In the genomic region with DNA sequence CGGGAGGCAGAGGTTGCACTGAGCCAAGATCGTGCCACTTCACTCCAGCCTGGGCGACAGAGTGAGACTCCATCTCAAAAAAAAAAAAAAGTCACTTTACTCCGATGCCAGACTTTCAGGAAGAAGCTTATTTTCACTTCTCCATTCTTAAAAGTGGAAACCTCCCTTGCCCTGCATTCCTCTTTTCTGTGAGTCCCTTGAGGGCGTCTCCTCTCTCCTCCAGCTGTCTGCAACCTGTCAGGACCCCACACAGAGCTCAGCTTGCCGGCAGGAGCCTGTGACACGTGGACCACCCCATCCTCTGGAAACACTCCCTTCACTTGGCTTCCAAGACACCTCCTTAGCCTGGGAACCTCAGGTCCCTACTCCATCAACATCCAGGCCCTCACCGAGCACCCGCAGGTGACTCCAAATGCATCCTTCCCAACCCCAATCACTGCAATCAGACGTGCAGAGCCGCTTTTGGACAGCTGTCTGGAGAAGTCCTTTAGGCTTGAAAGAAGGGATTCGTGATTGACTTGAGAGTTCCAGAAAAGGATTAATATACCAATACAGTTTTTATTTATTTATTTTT, we compare ENCODE assay signal across 15 cellular contexts. TPM values are rescaled to one million over a fixed set of nuclear protein-coding genes. Genes with fewer than 3 reads are reported as not detected.
DNase-seq lines count a peak whose midpoint lies in the region; ATAC-seq and TF ChIP-seq lines count a peak whose summit lies in the region.
"Had no signal": no experiment of that assay in that cellular context is flagged by ENCODE, and none has a peak within 500 bp of the region (broad histone marks: within the 10 kb centered on the region; RNA-seq: fewer than 3 reads in every experiment).

No MANE protein-coding gene starts in this region.

- H3K27ac ChIP-seq in heart right ventricle, result no peak overlapping the region
- H3K27ac ChIP-seq in vagina, result peak overlapping the region; percentile 60
- H3K27ac ChIP-seq: stomach had no signal

- H3K27me3 ChIP-seq in heart right ventricle (no peaks in the 10 kb centered on the region), vagina (no peaks in the 10 kb centered on the region)
- H3K27me3 ChIP-seq: stomach had no signal

- no peaks in the 10 kb centered on the region for H3K36me3 Mint-ChIP-seq in glutamatergic neuron (ENCODE audit: unreplicated experiment)

- no peaks in the 10 kb centered on the region for H3K9me3 ChIP-seq in heart right ventricle
- no peaks in the 10 kb centered on the region for H3K9me3 ChIP-seq in vagina
- H3K9me3 ChIP-seq: stomach had no signal

- ATAC-seq in Right ventricle myocardium superior (ENCODE audit: poor library complexity) (peak; percentile 11), heart right ventricle (no peak), GM21825 (IDR thresholded peaks at IDR 0.05; ENCODE audit: unreplicated experiment) (no peak)

- H3K4me3 Mint-ChIP-seq in glutamatergic neuron (ENCODE audit: unreplicated experiment), result peak overlapping the region; percentile 30
- H3K4me3 Mint-ChIP-seq: activated CD4-positive, alpha-beta memory T cell treated with anti-CD3 and anti-CD28 coated beads, Interleukin-2, amount 10 ng/mL, durations not matched to agents 7 days and 5 days had no signal

- peaks cover 11% of the 10 kb centered on the region for H3K9me3 Mint-ChIP-seq in glutamatergic neuron (ENCODE audit: unreplicated experiment)
- H3K9me3 Mint-ChIP-seq: activated CD4-positive, alpha-beta memory T cell treated with anti-CD3 and anti-CD28 coated beads, Interleukin-2, amount 10 ng/mL, durations not matched to agents 7 days and 5 days had no signal

- no peak for DNase-seq in Right ventricle myocardium superior
- no peak for DNase-seq in heart right ventricle
- DNase-seq in NOMO-1 treated with dmso at 0.1 percent for 144 hours (lab: John Stamatoyannopoulos, UW; ENCODE audit: unreplicated experiment), result peak; percentile 65
- DNase-seq in glutamatergic neuron, result no peak
- no peak for DNase-seq in vagina (ENCODE audit: extremely low spot score in 2 of 2)
- no peak for DNase-seq in foreskin fibroblast
- no peak for DNase-seq in activated CD8-positive, alpha-beta memory T cell treated with anti-CD3 and anti-CD28 coated beads, Interleukin-2, amount 50 U/mL, for 4 hours
- DNase-seq: activated CD4-positive, alpha-beta memory T cell treated with anti-CD3 and anti-CD28 coated beads, Interleukin-2, amount 10 ng/mL, durations not matched to agents 7 days and 5 days; activated effector memory CD4-positive, alpha-beta T cell treated with Interleukin-2 at 50 U/mL for 16 hours; dermis blood vessel endothelial cell; KG1; NCI-H1694 treated with DMSO at 0.1 percent for 48 hours; NCI-H69; stomach had no signal

- no peak overlapping the region for H3K4me3 ChIP-seq in heart right ventricle
- no peak overlapping the region for H3K4me3 ChIP-seq in vagina
- no peak overlapping the region for H3K4me3 ChIP-seq in foreskin fibroblast (ENCODE audit: low read depth in 1 of 2, low read length in 2 of 2)
- H3K4me3 ChIP-seq: stomach had no signal

- peaks cover 0 to 24% (median 5%) of the 10 kb centered on the region in 9 donors for H3K4me1 ChIP-seq in heart right ventricle
- H3K4me1 ChIP-seq in vagina, result peaks cover 19% of the 10 kb centered on the region

- TF ChIP-seq CTCF in heart right ventricle (IDR thresholded peaks at IDR 0.05), result no peak
- TF ChIP-seq CTCF in glutamatergic neuron (IDR thresholded peaks at IDR 0.05; ENCODE audit: partially characterized antibody, unreplicated experiment), result no peak
- TF ChIP-seq CTCF in vagina (IDR thresholded peaks at IDR 0.05), result no peak
- TF ChIP-seq CTCF in foreskin fibroblast (IDR thresholded peaks at IDR 0.05; ENCODE audit: low read depth, low read length), result no peak

- H3K36me3 ChIP-seq in heart right ventricle, result peaks cover 0 to 41% (median 20%) of the 10 kb centered on the region in 9 donors
- H3K36me3 ChIP-seq in vagina, result peaks cover 0 to 24% of the 10 kb centered on the region in 2 donors

- H3K4me1 Mint-ChIP-seq in glutamatergic neuron (ENCODE audit: low read depth, unreplicated experiment), result peaks cover 13% of the 10 kb centered on the region

- WGBS in heart right ventricle, 2 donors, result 77 to 82% methylated on average over 12 of the region's 12 CpGs

- intact Hi-C loops in Right ventricle myocardium superior (cut with DNase I) (no loop called here), heart right ventricle (cut with DNase I) (loop anchor here in 1 of 10 donors (10.0 kb wide), 1 partner anchor 165 kb away; no protein-coding TSS in a partner anchor), vagina (cut with DNase I) (no loop called here)

- TF ChIP-seq POLR2A in vagina (IDR thresholded peaks at IDR 0.05), result no peak

- H3K27me3 Mint-ChIP-seq in glutamatergic neuron (ENCODE audit: unreplicated experiment), result peaks cover 11% of the 10 kb centered on the region
- H3K27me3 Mint-ChIP-seq: activated CD4-positive, alpha-beta memory T cell treated with anti-CD3 and anti-CD28 coated beads, Interleukin-2, amount 10 ng/mL, durations not matched to agents 7 days and 5 days had no signal

- H3K27ac Mint-ChIP-seq in glutamatergic neuron (ENCODE audit: unreplicated experiment), result no peak overlapping the region
- H3K27ac Mint-ChIP-seq: activated CD4-positive, alpha-beta memory T cell treated with anti-CD3 and anti-CD28 coated beads, Interleukin-2, amount 10 ng/mL, durations not matched to agents 7 days and 5 days had no signal

RNA-seq across cellular contexts. Expression of a gene that starts 34.3 kb away (rescaled TPM):
- 14.2 TPM for total RNA-seq in Right ventricle myocardium superior
- total RNA-seq in heart right ventricle, result 10 to 100 TPM; 14.5 to 23.7 (median 15.5) TPM
- 10 to 100 TPM; 14.3 to 15.6 TPM for polyA plus RNA-seq in heart right ventricle
- total RNA-seq in glutamatergic neuron (ENCODE audit: unreplicated experiment), result 23.0 TPM
- total RNA-seq in vagina, result 36.1 TPM
